In genomic region chr1:184890539-184890973, GRCh38 we compare ENCODE assay signal across 8 cellular contexts.
DNase-seq lines count a peak whose midpoint lies in the region; TF ChIP-seq lines count a peak whose summit lies in the region.

No MANE protein-coding gene starts in this region.

- TF ChIP-seq CTCF in sigmoid colon (IDR thresholded peaks at IDR 0.05) (no peak), GM10266 (IDR thresholded peaks at IDR 0.05; ENCODE audit: control insufficient read depth, insufficient read depth, low read depth, missing control alignments) (no peak)

- intact Hi-C loops in sigmoid colon (cut with DNase I) = no loop called here

- no peak for TF ChIP-seq POLR2A in erythroblast (IDR thresholded peaks at IDR 0.05; ENCODE audit: low read length)
- no peak for TF ChIP-seq POLR2A in sigmoid colon (IDR thresholded peaks at IDR 0.05)

- peak overlapping the region; percentile 66 to 92 (median 80) for H3K27ac ChIP-seq in sigmoid colon

- H3K4me1 ChIP-seq in sigmoid colon = peaks cover 0 to 73% (median 59%) of the 10 kb centered on the region in 4 donors

- peak; percentile 81 for DNase-seq in ELR (ENCODE audit: low read depth)
- DNase-seq in T-helper 2 cell = peak in 3 of 5 experiments; percentile 40 to 95 (median 82)
- peak; percentile 21 to 31 for DNase-seq in erythroblast (lab: John Stamatoyannopoulos, UW)
- DNase-seq in sigmoid colon = no peak
- no peak for DNase-seq in GM10266 (ENCODE audit: extremely low spot score)
- no peak for DNase-seq in NCI-H2196 (lab: John Stamatoyannopoulos, UW; ENCODE audit: unreplicated experiment)
- DNase-seq in NCI-H1417 treated with DMSO at 0.1 percent for 48 hours (lab: John Stamatoyannopoulos, UW) = no peak
- DNase-seq in nucleus accumbens (lab: John Stamatoyannopoulos, UW) = no peak

- H3K27me3 ChIP-seq in sigmoid colon = no peaks in the 10 kb centered on the region

- H3K36me3 ChIP-seq in sigmoid colon = peaks cover 0 to 43% (median 2%) of the 10 kb centered on the region in 4 donors

- no peak for TF ChIP-seq EP300 in sigmoid colon (IDR thresholded peaks at IDR 0.05)

- H3K9me3 ChIP-seq in sigmoid colon = no peaks in the 10 kb centered on the region

- no peak overlapping the region for H3K4me3 ChIP-seq in sigmoid colon

- 64 to 68% methylated on average over 3 of the region's 3 CpGs for WGBS in sigmoid colon, 2 donors

Comparison
In these comparisons a context has a peak if more than half of its experiments do, and no peak if none do; other contexts are left out.
1. DNase-seq: peak in ELR (single experiment), T-helper 2 cell (3 of 5) and erythroblast (2 of 2); none in sigmoid colon (single experiment), GM10266 (single experiment), NCI-H2196 (single experiment), NCI-H1417 treated with DMSO at 0.1 percent for 48 hours (single experiment) and nucleus accumbens (0 of 56).